Comparison of ENCODE assay signal across 18 cellular contexts in the genomic region with DNA sequence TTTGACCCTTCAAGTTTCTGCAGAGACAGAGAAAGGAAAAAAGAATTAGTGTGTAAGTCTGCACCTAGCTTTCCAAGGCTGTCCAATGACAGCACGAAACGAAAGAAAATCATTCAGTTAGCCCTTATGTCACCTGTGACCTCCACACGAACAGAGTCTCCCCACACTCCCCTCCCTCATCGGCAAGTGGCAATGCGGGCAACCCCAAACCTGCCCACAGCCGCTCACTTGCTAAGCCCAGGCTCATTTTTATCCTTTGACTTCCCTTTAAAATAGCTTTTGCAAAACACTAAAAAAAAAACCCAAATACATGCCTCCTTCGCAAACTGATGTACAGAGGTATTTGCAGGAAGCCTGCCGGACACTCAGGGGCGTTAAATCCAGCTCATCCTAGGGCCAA. TPM values are rescaled to one million over a fixed set of nuclear protein-coding genes. Genes with fewer than 3 reads are reported as not detected.
"Had no signal": no experiment of that assay in that cellular context is flagged by ENCODE, and none has a peak within 500 bp of the region (broad histone marks: within the 10 kb centered on the region; RNA-seq: fewer than 3 reads in every experiment).

No MANE protein-coding gene starts in this region.

- H3K27me3 ChIP-seq: brain microvascular endothelial cell, hepatocyte had no signal

- H3K4me3 ChIP-seq: hepatocyte had no signal

- DNase-seq: activated CD4-positive, alpha-beta T cell treated with anti-CD3 and anti-CD28 coated beads for 48 hours; activated T-cell treated with anti-CD3 and anti-CD28 coated beads for 4 hours; brain microvascular endothelial cell; dermis blood vessel endothelial cell; left colon; naive thymus-derived CD4-positive, alpha-beta T cell; stimulated activated CD4-positive, alpha-beta T cell treated with anti-CD3 and anti-CD28 coated beads, Interleukin-2, amount 100 ng/mL, for 48 hours; T1000; WERI-Rb-1 had no signal

- H3K9me3 Mint-ChIP-seq: activated naive CD4-positive, alpha-beta T cell treated with anti-CD3 and anti-CD28 coated beads, Interleukin-2, amount 50 U/mL, for 72 hours; naive thymus-derived CD4-positive, alpha-beta T cell; stimulated activated naive CD8-positive, alpha-beta T cell treated with anti-CD3 and anti-CD28 coated beads, Interleukin-15, Interleukin-2, amounts not matched to agents 100 ng/mL and 50 ng/mL, for 24 hours had no signal

- H3K4me3 Mint-ChIP-seq: naive thymus-derived CD4-positive, alpha-beta T cell; stimulated activated naive CD8-positive, alpha-beta T cell treated with anti-CD3 and anti-CD28 coated beads, Interleukin-15, Interleukin-2, amounts not matched to agents 100 ng/mL and 50 ng/mL, for 24 hours had no signal

- H3K27ac Mint-ChIP-seq: stimulated activated naive CD8-positive, alpha-beta T cell treated with anti-CD3 and anti-CD28 coated beads, Interleukin-15, Interleukin-2, amounts not matched to agents 100 ng/mL and 50 ng/mL, for 24 hours had no signal

- H3K27ac ChIP-seq: brain microvascular endothelial cell, hepatocyte, WERI-Rb-1 had no signal

- ATAC-seq: activated naive CD4-positive, alpha-beta T cell treated with anti-CD3 and anti-CD28 coated beads, Interleukin-2, amount 50 U/mL, for 72 hours; naive thymus-derived CD4-positive, alpha-beta T cell had no signal

- H3K27me3 Mint-ChIP-seq: naive thymus-derived CD4-positive, alpha-beta T cell; stimulated activated naive CD8-positive, alpha-beta T cell treated with anti-CD3 and anti-CD28 coated beads, Interleukin-15, Interleukin-2, amounts not matched to agents 100 ng/mL and 50 ng/mL, for 24 hours had no signal

RNA-seq across cellular contexts. Expression of gene PADI6, which starts 57.2 kb away (rescaled TPM):
- total RNA-seq: activated CD8-positive, alpha-beta memory T cell treated with anti-CD3 and anti-CD28 coated beads for 36 hours; activated naive CD4-positive, alpha-beta T cell treated with anti-CD3 and anti-CD28 coated beads, Interleukin-2, amount 50 U/mL, for 72 hours; dermis blood vessel endothelial cell; hepatocyte; left colon; lung microvascular endothelial cell; mononuclear cell; naive thymus-derived CD4-positive, alpha-beta T cell; omental fat pad; temporal lobe had no signal
- polyA plus RNA-seq: esophagus; hepatocyte; naive thymus-derived CD4-positive, alpha-beta T cell had no signal
